In the genomic region with DNA sequence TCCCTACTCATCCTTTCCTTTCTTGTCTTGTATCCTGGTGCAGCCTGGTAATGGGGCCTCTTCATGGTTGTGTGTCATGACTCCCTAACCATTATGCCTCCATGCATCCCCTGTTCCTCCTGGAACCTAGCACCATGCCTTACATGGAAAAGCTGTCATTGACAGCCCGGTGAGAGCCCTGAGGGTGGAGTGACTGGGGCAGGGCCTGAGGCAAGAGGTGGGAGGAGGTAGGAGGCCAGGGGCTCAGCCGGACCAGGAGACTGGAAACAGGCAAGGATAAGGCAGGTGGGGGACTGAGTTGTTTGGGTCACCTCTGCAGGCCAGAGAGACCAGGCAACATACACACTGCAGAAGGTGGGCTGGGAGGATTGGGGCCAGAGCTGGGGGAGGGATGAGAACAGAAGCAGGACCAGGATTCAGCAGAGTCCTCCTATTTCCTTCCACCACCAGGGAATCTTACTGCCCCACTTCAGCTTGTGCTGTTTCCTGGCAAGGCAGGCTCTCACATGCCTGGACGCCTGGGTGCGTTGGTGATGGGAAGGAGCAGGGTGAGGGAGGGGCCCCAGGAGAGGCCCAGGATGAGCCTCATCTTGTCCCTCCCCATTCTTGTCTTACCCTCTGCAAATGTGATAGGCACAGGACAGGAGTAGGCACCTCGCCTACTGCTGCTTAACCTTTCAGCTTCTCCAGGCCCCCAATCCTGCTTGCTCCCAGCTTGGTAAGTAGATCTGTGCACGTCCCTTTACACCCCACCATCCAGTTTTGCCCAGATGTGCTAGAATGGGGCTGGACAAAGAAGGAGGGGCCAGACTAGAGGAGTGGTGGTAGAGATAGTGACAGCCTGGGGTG, we compare ENCODE assay signal across 9 cellular contexts. TPM values are rescaled to one million over a fixed set of nuclear protein-coding genes. Genes with fewer than 3 reads are reported as not detected.
DNase-seq lines count a peak whose midpoint lies in the region; ATAC-seq, FAIRE-seq and TF ChIP-seq lines count a peak whose summit lies in the region.
"Had no signal": no experiment of that assay in that cellular context is flagged by ENCODE, and none has a peak within 500 bp of the region (broad histone marks: within the 10 kb centered on the region; RNA-seq: fewer than 3 reads in every experiment).

A gene with protein sequence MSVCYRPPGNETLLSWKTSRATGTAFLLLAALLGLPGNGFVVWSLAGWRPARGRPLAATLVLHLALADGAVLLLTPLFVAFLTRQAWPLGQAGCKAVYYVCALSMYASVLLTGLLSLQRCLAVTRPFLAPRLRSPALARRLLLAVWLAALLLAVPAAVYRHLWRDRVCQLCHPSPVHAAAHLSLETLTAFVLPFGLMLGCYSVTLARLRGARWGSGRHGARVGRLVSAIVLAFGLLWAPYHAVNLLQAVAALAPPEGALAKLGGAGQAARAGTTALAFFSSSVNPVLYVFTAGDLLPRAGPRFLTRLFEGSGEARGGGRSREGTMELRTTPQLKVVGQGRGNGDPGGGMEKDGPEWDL (plus strand): TSS at position 603 of the 849 bp plus-strand sequence. CDS start 525 bp downstream, outside the sequence.

- TF ChIP-seq CTCF in heart left ventricle (IDR thresholded peaks at IDR 0.05) (no peak), K562 (IDR thresholded peaks at IDR 0.05 in 2 of 3, conservative IDR thresholded peaks at IDR 0.05 in 1 of 3; ENCODE audit: insufficient read depth in 2 of 3, low read depth in 1 of 3, low read length in 3 of 3) (no peak), lower lobe of right lung (IDR thresholded peaks at IDR 0.05) (no peak), transverse colon (IDR thresholded peaks at IDR 0.05) (no peak)

- TF ChIP-seq EP300 in K562 (IDR thresholded peaks at IDR 0.05; ENCODE audit: low read length): no peak
- TF ChIP-seq EP300 in transverse colon (IDR thresholded peaks at IDR 0.05; ENCODE audit: low read depth): no peak

- 67 to 77% (median 72%) methylated on average over 6 of the region's 6 CpGs for WGBS in heart left ventricle, 4 donors
- 83% methylated on average over 6 of the region's 6 CpGs for WGBS in K562 (ENCODE audit: insufficient coverage, low coverage, missing lambda C conversion rate)
- 68 to 71% methylated on average over 3 to 6 of the region's 6 CpGs for WGBS in transverse colon (ENCODE audit: low coverage in 1 of 2), 2 donors

- no peak for TF ChIP-seq RAD21 in K562 (CRISPR knock-in tag; conservative IDR thresholded peaks at IDR 0.05 in 1 of 2, IDR thresholded peaks at IDR 0.05 in 1 of 2)

- BruUV-seq in K562 (replicated peaks; lab: Mats Ljungman, UMichigan): no TSS peak

- no peaks in the 10 kb centered on the region for H3K9me1 ChIP-seq in K562 (ENCODE audit: control insufficient read depth, insufficient read depth, low read length)

- FAIRE-seq in K562 (lab: Jason Lieb, UNC): no peak

- CTCF ChIA-PET in K562 (lab: Yijun Ruan, JAX; ENCODE audit: low intra/inter-chr PET ratio): no interaction called here

- in situ Hi-C loops in K562 (cut with MboI): no loop called here
- in situ Hi-C loops in transverse colon (cut with MboI; ENCODE audit: low pct_ligation_motif_present in 1 of 4, low pct_unique_long_range_greater_than_20kb in 1 of 4, low sequenced_read_pairs in 3 of 4): no loop called here

- no peak for TF ChIP-seq POLR2A in heart left ventricle (IDR thresholded peaks at IDR 0.05)
- no peak for TF ChIP-seq POLR2A in K562 (conservative IDR thresholded peaks at IDR 0.05)
- TF ChIP-seq POLR2A in transverse colon (IDR thresholded peaks at IDR 0.05): no peak

- H2AFZ ChIP-seq in K562 (ENCODE audit: low read depth, low read length): no peak within 1 kb of the TSS

- peak within 1 kb of the TSS; percentile 74 to 92 (median 88) for H3K27ac ChIP-seq in heart left ventricle
- no peak within 1 kb of the TSS for H3K27ac ChIP-seq in K562 (ENCODE audit: extremely low read depth, low read depth, low read length)
- H3K27ac ChIP-seq in lower lobe of right lung: peak within 1 kb of the TSS; percentile 92
- H3K27ac ChIP-seq in transverse colon: peak within 1 kb of the TSS; percentile 81 to 90 (median 86)

- POLR2A ChIA-PET in K562 (lab: Yijun Ruan, JAX): interaction anchor here (1.1 kb wide), 1 partner anchor 10 kb away, joined by 3 read pairs; the partner anchor contains the start of genes DHRS1 and NOP9

- H3K4me3 ChIP-seq in heart left ventricle (peak within 1 kb of the TSS; percentile 25 to 81 (median 63)), K562 (no peak within 1 kb of the TSS), lower lobe of right lung (peak within 1 kb of the TSS; percentile 73), transverse colon (peak within 1 kb of the TSS; percentile 34 to 58 (median 40))

- intact Hi-C loops in heart left ventricle (cut with DNase I) (loop anchor here in 1 of 10 donors (5.0 kb wide), 1 partner anchor 128 kb away; no protein-coding TSS in a partner anchor), left cardiac atrium (cut with DNase I) (no loop called here), K562 (cut with micrococcal nuclease) (no loop called here), lower lobe of right lung (cut with DNase I) (no loop called here), transverse colon (cut with DNase I; ENCODE audit: low total_unique reads) (no loop called here)

- no peaks in the 10 kb centered on the region for H3K79me2 ChIP-seq in K562 (ENCODE audit: control insufficient read depth, insufficient read depth, low read length)

- H3K4me1 ChIP-seq in heart left ventricle (peaks cover 9 to 72% (median 44%) of the 10 kb centered on the region in 12 donors), K562 (replicated peaks in 1 of 2; ENCODE audit: control insufficient read depth in 2 of 2, insufficient read depth in 2 of 2, low read length in 2 of 2) (peaks cover 4 to 6% of the 10 kb centered on the region in 2 experiments; a peak in 4 of 5 replicates), lower lobe of right lung (peaks cover 63% of the 10 kb centered on the region), transverse colon (peaks cover 19 to 60% (median 47%) of the 10 kb centered on the region in 4 donors)

- H3K4me2 ChIP-seq in K562 (ENCODE audit: insufficient read depth, low read length): no peak within 1 kb of the TSS

- H3K9me3 ChIP-seq in heart left ventricle (no peaks in the 10 kb centered on the region), K562 (replicated peaks; ENCODE audit: control insufficient read depth, insufficient read depth, low read depth, low read length) (no peaks in the 10 kb centered on the region), lower lobe of right lung (no peaks in the 10 kb centered on the region), transverse colon (no peaks in the 10 kb centered on the region)

- DNase-seq in heart left ventricle (no peak), left cardiac atrium (no peak), K562 (ENCODE audit: extremely low read depth in 1 of 4, low spot score in 3 of 4) (no peak), lower lobe of right lung (peak; percentile 40), transverse colon (no peak), NOMO-1 (lab: John Stamatoyannopoulos, UW; ENCODE audit: unreplicated experiment in 2 of 2) (no peak)
- DNase-seq in stimulated activated CD4-positive, alpha-beta T cell treated with anti-CD3 and anti-CD28 coated beads, Interleukin-1b, Interleukin-23, amount 100 ng/mL, for 48 hours: no peak
- DNase-seq: NCI-H446 had no signal

- no peaks in the 10 kb centered on the region for H4K20me1 ChIP-seq in K562 (replicated peaks; ENCODE audit: control insufficient read depth, insufficient read depth, low read length)

- peaks cover 0 to 32% (median 26%) of the 10 kb centered on the region in 9 donors for H3K36me3 ChIP-seq in heart left ventricle
- peaks cover 51% of the 10 kb centered on the region; the same call in 2 of the 3 replicates for H3K36me3 ChIP-seq in K562 (ENCODE audit: control insufficient read depth, insufficient read depth, low read length)
- H3K36me3 ChIP-seq in lower lobe of right lung: peaks cover 29% of the 10 kb centered on the region
- peaks cover 0 to 11% (median 5%) of the 10 kb centered on the region in 4 donors for H3K36me3 ChIP-seq in transverse colon

- ATAC-seq in heart left ventricle (no peak), left cardiac atrium (no peak), K562 (no peak), lower lobe of right lung (no peak), GM21515 (IDR thresholded peaks at IDR 0.05; ENCODE audit: unreplicated experiment) (no peak)

- 0 out of 4 replicates have a peak within 1 kb of the TSS, but pooled peaks of 1 of the 2 experiments have one; percentile 27 for H3K9ac ChIP-seq in K562 (ENCODE audit: insufficient read depth in 1 of 2, low read depth in 2 of 2, low read length in 2 of 2)

- H3K27me3 ChIP-seq in heart left ventricle: no peaks in the 10 kb centered on the region
- no peaks in the 10 kb centered on the region for H3K27me3 ChIP-seq in K562 (ENCODE audit: control insufficient read depth in 2 of 2, insufficient read depth in 2 of 2, low read length in 2 of 2)
- no peaks in the 10 kb centered on the region for H3K27me3 ChIP-seq in lower lobe of right lung (ENCODE audit: low read depth)
- H3K27me3 ChIP-seq in transverse colon: no peaks in the 10 kb centered on the region

TF ChIP-seq in K562, 482 proteins besides CTCF, POLR2A, EP300 and RAD21:
- TF ChIP-seq ZFP36 (IDR thresholded peaks at IDR 0.05; ENCODE audit: low read depth, low read length, partially characterized antibody): peak; percentile 17
- no peak for TF ChIP-seq CTBP1 (IDR thresholded peaks at IDR 0.05; ENCODE audit: borderline replicate concordance)

RNA-seq across cellular contexts. Expression of the gene that starts here (rescaled TPM):
- total RNA-seq in heart left ventricle (1 to 10 TPM in 7 of 9 donors, under 1 TPM in 2; 0.81 to 3.8 (median 1.6) TPM), left cardiac atrium (1 to 10 TPM; 1.6 to 2.8 TPM), K562 (2014; rRNA removed) (3.9 and 5.8 TPM in 2 replicates), K562 (2014; rRNA removed; fragmentation: Illumina TruSeq; extraction: Trizol) (2.1 and 2.4 TPM in 2 replicates), K562 (2015; rRNA removed; fragmentation: Illumina TruSeq; extraction: Trizol) (2.5 and 3.1 TPM in 2 replicates), K562 (2021) (6.9 and 9.4 TPM in 2 replicates), lower lobe of right lung (5.9 TPM), transverse colon (10 to 100 TPM in 1 of 4 donors, 1 to 10 TPM in 3; 4.4 to 81.5 (median 7.1) TPM)
- polyA plus RNA-seq in heart left ventricle (under 1 TPM; 0.53 to 0.64 TPM), K562 (2011; rRNA removed) (2.5 and 3.2 TPM in 2 replicates), K562 (2014; fragmentation: Illumina TruSeq; extraction: Trizol) (2.6 and 2.7 TPM in 2 replicates), K562 (2014; fragmentation: Nextera tagmentation; extraction: Ambion mirVana) (under 1 TPM in 1 of 2 experiments, not detected in 1; 0.03 TPM), K562 (2014; rRNA removed) (8.6 and 11.6 TPM in 2 replicates)
- total RNA-seq in K562 (2011; cell fraction: chromatin; rRNA removed; ENCODE audit: low replicate concordance): 25.8 and 60.8 TPM in 2 replicates
- total RNA-seq in K562 (2011; cell fraction: nucleolus; rRNA removed): 33.2 and 38.2 TPM in 2 replicates
- 30.5 and 42.4 TPM in 2 replicates for total RNA-seq in K562 (2011; cell fraction: nucleoplasm; rRNA removed)
- 1.4 and 6.0 TPM in 2 replicates for polyA plus RNA-seq in K562 (2011; cell fraction: cytosol; rRNA removed)
- 25.2 and 64.2 TPM in 2 replicates for polyA plus RNA-seq in K562 (2011; cell fraction: nucleus; rRNA removed)
- 4.0 and 6.3 TPM in 2 replicates for polyA plus RNA-seq in K562 (2012)
- 2.2 and 2.5 TPM in 2 replicates for polyA minus RNA-seq in K562 (2011; rRNA and poly(A)+ RNA removed)
- 1.6 and 3.3 TPM in 2 replicates for polyA minus RNA-seq in K562 (2011; cell fraction: cytosol; rRNA and poly(A)+ RNA removed)
- polyA minus RNA-seq in K562 (2011; cell fraction: nucleus; rRNA and poly(A)+ RNA removed): 15.0 and 20.1 TPM in 2 replicates
